ENCODE assay signal across 8 cellular contexts in the genomic region with DNA sequence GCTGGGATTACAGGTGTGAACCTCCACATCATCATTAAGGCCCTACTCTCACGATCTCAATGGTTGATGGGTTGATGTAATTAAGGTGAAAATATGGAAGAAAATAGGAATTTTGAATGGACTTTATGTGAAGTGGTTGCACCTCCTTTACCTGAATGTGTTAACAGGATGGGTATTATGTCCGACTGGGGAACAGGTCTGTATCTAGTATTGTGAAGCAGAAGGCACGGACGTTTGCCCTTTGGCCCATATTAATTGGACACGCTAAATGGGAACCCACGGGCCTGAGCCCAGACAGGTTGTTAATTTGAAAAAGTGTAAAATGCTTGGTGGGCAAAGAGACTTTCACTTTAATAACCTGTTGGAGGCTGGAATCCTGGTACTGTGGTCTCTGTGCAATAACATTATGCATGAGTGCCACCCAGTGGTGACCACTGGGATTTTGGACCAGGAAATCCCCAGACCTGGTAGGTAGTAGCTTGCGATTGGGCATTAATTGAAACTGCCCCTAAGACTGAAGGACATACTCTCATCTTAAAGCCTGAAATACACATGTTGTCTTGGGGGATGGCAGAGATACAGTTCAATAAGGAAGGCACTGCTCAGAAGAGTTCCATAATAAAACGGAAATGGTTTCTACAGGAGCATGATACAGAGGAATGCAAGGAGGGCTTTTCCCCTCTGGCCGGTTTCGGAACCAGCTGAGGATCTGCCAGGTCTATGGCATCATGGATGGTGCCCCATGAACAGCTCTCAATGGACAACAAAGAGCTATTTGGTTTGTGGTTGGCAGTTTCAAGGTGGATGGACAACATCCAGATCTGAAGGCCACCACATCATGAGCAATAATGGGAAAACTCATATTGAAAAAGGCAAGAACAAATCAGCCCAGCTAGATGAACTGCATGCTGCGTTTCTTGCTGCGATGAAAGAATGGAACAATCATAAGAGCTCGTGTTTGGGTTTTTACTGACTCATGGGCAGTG. TPM values are rescaled to one million over a fixed set of nuclear protein-coding genes. Genes with fewer than 3 reads are reported as not detected.
DNase-seq lines count a peak whose midpoint lies in the region; ATAC-seq, FAIRE-seq and TF ChIP-seq lines count a peak whose summit lies in the region.

No MANE protein-coding gene starts in this region.

- peak; percentile 60 for ATAC-seq in GM18909 (IDR thresholded peaks at IDR 0.05; ENCODE audit: poor library complexity, unreplicated experiment)

- TF ChIP-seq CTCF in MM.1S (IDR thresholded peaks at IDR 0.05; ENCODE audit: low read length) = peak; percentile 91

- no peak overlapping the region for H4K91ac ChIP-seq in trophoblast cell (ENCODE audit: low read depth, low read length)

- no peak overlapping the region for H2BK12ac ChIP-seq in trophoblast cell (ENCODE audit: low read length)

- H3K18ac ChIP-seq in trophoblast cell (ENCODE audit: low read length) = no peak overlapping the region

- H3K27ac Mint-ChIP-seq in activated naive CD4-positive, alpha-beta T cell treated with anti-CD3 and anti-CD28 coated beads for 36 hours = no peak overlapping the region

- peaks cover 3% of the 10 kb centered on the region for H3K4me1 Mint-ChIP-seq in activated naive CD4-positive, alpha-beta T cell treated with anti-CD3 and anti-CD28 coated beads for 36 hours (ENCODE audit: low read depth)

- CTCF ChIA-PET in activated naive CD4-positive, alpha-beta T cell treated with anti-CD3 and anti-CD28 coated beads for 36 hours (lab: Charles Lee) = interaction anchor here (0.6 to 8.6 kb wide), 22 partner anchors 8 to 846 kb away, joined by 3 to 89 read pairs (median 4); a partner anchor contains a TSS

- no peak overlapping the region for H3K9ac ChIP-seq in MM.1S (ENCODE audit: low read length)
- H3K9ac ChIP-seq in SK-N-MC (ENCODE audit: insufficient read length) = no peak overlapping the region
- no peak overlapping the region for H3K9ac ChIP-seq in trophoblast cell (ENCODE audit: low read length)

- no peak overlapping the region for H3K4ac ChIP-seq in trophoblast cell (ENCODE audit: low read depth, low read length)

- H3K23ac ChIP-seq in trophoblast cell (ENCODE audit: low read length) = no peak overlapping the region

- H3K27ac ChIP-seq in MM.1S (ENCODE audit: low read length) (no peak overlapping the region), SK-N-MC (no peak overlapping the region), trophoblast cell (ENCODE audit: low read depth, low read length) (no peak overlapping the region)

- no peaks in the 10 kb centered on the region for H3K27me3 Mint-ChIP-seq in activated naive CD4-positive, alpha-beta T cell treated with anti-CD3 and anti-CD28 coated beads for 36 hours (ENCODE audit: low read depth)

- H3K36me3 ChIP-seq in MM.1S (replicated peaks; ENCODE audit: insufficient read depth, low read length) (no peaks in the 10 kb centered on the region), SK-N-MC (ENCODE audit: insufficient read depth, low read length) (no peaks in the 10 kb centered on the region), trophoblast cell (ENCODE audit: control insufficient read depth in 1 of 2, insufficient read depth in 2 of 2, low read length in 2 of 2) (no peaks in the 10 kb centered on the region)

- H4K12ac ChIP-seq in trophoblast cell (ENCODE audit: low read depth, low read length) = no peak overlapping the region

- H2BK5ac ChIP-seq in trophoblast cell (ENCODE audit: low read depth, low read length, poor library complexity) = no peak overlapping the region

- no peak overlapping the region for H2BK120ac ChIP-seq in trophoblast cell (ENCODE audit: insufficient read depth, low read length, poor library complexity)

- no peaks in the 10 kb centered on the region for H3K9me2 ChIP-seq in MM.1S (replicated peaks; ENCODE audit: insufficient read depth, low read length)

- H3K9me3 Mint-ChIP-seq in activated naive CD4-positive, alpha-beta T cell treated with anti-CD3 and anti-CD28 coated beads for 36 hours = peaks cover 6% of the 10 kb centered on the region

- no peaks in the 10 kb centered on the region for H4K20me1 ChIP-seq in MM.1S (ENCODE audit: insufficient read depth, low read length)

- H3K27me3 ChIP-seq in MM.1S (replicated peaks; ENCODE audit: insufficient read depth, low read length) (no peaks in the 10 kb centered on the region), trophoblast cell (ENCODE audit: insufficient read depth, low read length) (no peaks in the 10 kb centered on the region)

- H3F3A ChIP-seq in MM.1S (ENCODE audit: insufficient read depth, low read length) = no peaks in the 10 kb centered on the region

- no peak overlapping the region for H3K4me3 ChIP-seq in MM.1S (ENCODE audit: low read length)
- H3K4me3 ChIP-seq in SK-N-MC = no peak overlapping the region
- no peak overlapping the region for H3K4me3 ChIP-seq in trophoblast cell (ENCODE audit: low read depth, low read length)

- H3K4me1 ChIP-seq in MM.1S (ENCODE audit: low read length) = peaks cover 12% of the 10 kb centered on the region
- H3K4me1 ChIP-seq in trophoblast cell (ENCODE audit: control insufficient read depth in 1 of 2, insufficient read depth in 2 of 2, low read length in 2 of 2) = no peaks in the 10 kb centered on the region

- no peak overlapping the region for H2AK5ac ChIP-seq in trophoblast cell (ENCODE audit: low read length)

- no peak for FAIRE-seq in urothelium cell line (lab: Jason Lieb, UNC)

- H3K9me3 ChIP-seq in MM.1S (replicated peaks; ENCODE audit: insufficient read depth, low read length) (no peaks in the 10 kb centered on the region), SK-N-MC (ENCODE audit: low read depth, low read length) (no peaks in the 10 kb centered on the region), trophoblast cell (ENCODE audit: insufficient read depth, low read depth, low read length) (no peaks in the 10 kb centered on the region)

- H3K79me2 ChIP-seq in MM.1S (ENCODE audit: low read length) = no peaks in the 10 kb centered on the region
- H3K79me2 ChIP-seq in trophoblast cell (ENCODE audit: control insufficient read depth, insufficient read depth, low read length, poor library complexity) = no peaks in the 10 kb centered on the region

- WGBS in trophoblast cell (ENCODE audit: extremely low coverage, insufficient coverage, insufficient read length) = no CpG with 5 or more reads among the region's 13 CpGs

- no peaks in the 10 kb centered on the region for H3K36me3 Mint-ChIP-seq in activated naive CD4-positive, alpha-beta T cell treated with anti-CD3 and anti-CD28 coated beads for 36 hours (ENCODE audit: low read depth)

- intact Hi-C loops in activated naive CD4-positive, alpha-beta T cell treated with anti-CD3 and anti-CD28 coated beads for 36 hours (cut with micrococcal nuclease) = loop anchor here (1.0 to 2.0 kb wide), 4 partner anchors 26 to 653 kb away; a partner anchor contains a TSS

- no peak overlapping the region for H3K14ac ChIP-seq in trophoblast cell (ENCODE audit: low read length)

- H3K4me2 ChIP-seq in MM.1S (ENCODE audit: low read depth, low read length) (peak overlapping the region; percentile 39; the same call in 1 of the 2 replicates), trophoblast cell (ENCODE audit: low read length) (no peak overlapping the region)

- peak; percentile 87 for DNase-seq in AG08395 (ENCODE audit: low spot score)
- peak; percentile 79 for DNase-seq in MM.1S
- peak; percentile 10 for DNase-seq in SK-N-MC (ENCODE audit: low read depth, low spot score)
- peak; percentile 85 for DNase-seq in activated naive CD4-positive, alpha-beta T cell treated with anti-CD3 and anti-CD28 coated beads for 36 hours
- peak; percentile 52 for DNase-seq in glomerular endothelial cell (ENCODE audit: extremely low read depth, low read depth, low spot score)
- peak; percentile 71 to 92 for DNase-seq in trophoblast cell
- DNase-seq in urothelium cell line (ENCODE audit: low spot score) = peak; percentile 73

- no peak overlapping the region for H4K8ac ChIP-seq in trophoblast cell (ENCODE audit: low read depth, low read length)

- no peak overlapping the region for H3K4me3 Mint-ChIP-seq in activated naive CD4-positive, alpha-beta T cell treated with anti-CD3 and anti-CD28 coated beads for 36 hours

- no peaks in the 10 kb centered on the region for H3K79me1 ChIP-seq in trophoblast cell (ENCODE audit: low read length)

- H2AFZ ChIP-seq in MM.1S (ENCODE audit: low read length) = peak overlapping the region; percentile 38
- H2AFZ ChIP-seq in trophoblast cell (ENCODE audit: insufficient read depth, low read length, poor library complexity) = no peak overlapping the region

RNA-seq across cellular contexts. Expression of a gene that starts 26.2 kb away (rescaled TPM):
- total RNA-seq in activated naive CD4-positive, alpha-beta T cell treated with anti-CD3 and anti-CD28 coated beads for 36 hours = 10 to 100 TPM; 11.2 to 12.0 TPM
- 45.6 and 51.4 TPM in 2 replicates for total RNA-seq in glomerular endothelial cell
- polyA plus RNA-seq in trophoblast cell (2013) = 25.7 and 26.4 TPM in 2 replicates

Comparison
In these comparisons a context has a peak if more than half of its experiments do, and no peak if none do; other contexts are left out.
1. DNase-seq: peak in every context shown above with its lines; median percentile 87 in AG08395; 85 in activated naive CD4-positive, alpha-beta T cell treated with anti-CD3 and anti-CD28 coated beads for 36 hours; 82 in trophoblast cell; 79 in MM.1S; 73 in urothelium cell line; 52 in glomerular endothelial cell; 10 in SK-N-MC.